Comparison of ENCODE assay signal across 19 cellular contexts in the genomic region with DNA sequence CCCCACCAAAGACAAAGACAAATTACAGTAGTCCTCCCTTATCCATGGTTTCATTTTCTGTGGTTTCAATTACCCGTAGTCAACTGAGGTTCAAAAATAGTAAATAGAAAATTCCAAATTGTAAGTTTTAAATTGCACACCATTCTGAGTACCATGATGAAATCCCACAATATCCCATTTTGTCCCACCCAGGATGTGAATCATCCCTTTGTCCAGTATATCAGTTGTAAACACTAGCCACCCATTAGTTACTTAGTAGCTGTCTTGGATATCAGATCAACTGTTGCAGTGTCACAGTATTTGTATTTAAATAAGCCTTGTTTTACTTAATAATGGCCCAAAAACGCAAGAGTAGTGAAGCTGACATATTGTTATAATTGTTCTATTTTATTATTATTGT.
DNase-seq lines count a peak whose midpoint lies in the region; FAIRE-seq and TF ChIP-seq lines count a peak whose summit lies in the region.
"Had no signal": no experiment of that assay in that cellular context is flagged by ENCODE, and none has a peak within 500 bp of the region (broad histone marks: within the 10 kb centered on the region; RNA-seq: fewer than 3 reads in every experiment).

No MANE protein-coding gene starts in this region.

- 78% methylated on average over 2 of the region's 2 CpGs for WGBS in mammary epithelial cell (ENCODE audit: low coverage, missing lambda C conversion rate)

- peak overlapping the region; percentile 8; the same call in 1 of the 2 replicates for H3K4me3 Mint-ChIP-seq in HFFc6
- H3K4me3 Mint-ChIP-seq: CD8-positive, alpha-beta T cell; H9 had no signal

- TF ChIP-seq CTCF in HFFc6 (IDR thresholded peaks at IDR 0.05) (no peak), mammary epithelial cell (conservative IDR thresholded peaks at IDR 0.05 in 1 of 2, IDR thresholded peaks at IDR 0.05 in 1 of 2; ENCODE audit: extremely low read depth in 1 of 2, insufficient read depth in 1 of 2, low read depth in 1 of 2, low read length in 2 of 2) (no peak)

- H3K4me1 ChIP-seq in mammary epithelial cell (ENCODE audit: insufficient read depth, low read length) (no peaks in the 10 kb centered on the region), skeletal muscle satellite cell (ENCODE audit: control insufficient read depth, insufficient read depth, low read length) (no peaks in the 10 kb centered on the region)

- peaks cover 12% of the 10 kb centered on the region; the same call in 1 of the 2 replicates for H3K4me1 Mint-ChIP-seq in HFFc6 (ENCODE audit: low read depth)
- H3K4me1 Mint-ChIP-seq: H9 had no signal

- H3K36me3 ChIP-seq in mammary epithelial cell (ENCODE audit: insufficient read depth, low read length) (no peaks in the 10 kb centered on the region), skeletal muscle satellite cell (ENCODE audit: insufficient read depth, low read length) (no peaks in the 10 kb centered on the region)
- H3K36me3 ChIP-seq: BE2C had no signal

- H3K4me3 ChIP-seq in mammary epithelial cell (replicated peaks in 1 of 3; ENCODE audit: insufficient read depth in 1 of 3, low read depth in 2 of 3, low read length in 3 of 3) (no peak overlapping the region), skeletal muscle satellite cell (ENCODE audit: low read length) (no peak overlapping the region)

- intact Hi-C loops in mammary epithelial cell (cut with micrococcal nuclease), result no loop called here

- H3K27me3 ChIP-seq in mammary epithelial cell (ENCODE audit: insufficient read depth, low read length), result no peaks in the 10 kb centered on the region
- H3K27me3 ChIP-seq in skeletal muscle satellite cell (ENCODE audit: control insufficient read depth, insufficient read depth, low read length), result no peaks in the 10 kb centered on the region
- H3K27me3 ChIP-seq: BE2C had no signal

- H2AFZ ChIP-seq in mammary epithelial cell (ENCODE audit: low read depth, low read length), result no peak overlapping the region

- in situ Hi-C loops in mammary epithelial cell (cut with MboI; ENCODE audit: low sequenced_read_pairs in 2 of 2), result no loop called here

- H3K36me3 Mint-ChIP-seq in HFFc6 (ENCODE audit: low read depth), result no peaks in the 10 kb centered on the region
- H3K36me3 Mint-ChIP-seq: CD8-positive, alpha-beta T cell had no signal

- no peaks in the 10 kb centered on the region for H3K27me3 Mint-ChIP-seq in HFFc6 (ENCODE audit: insufficient read depth)

- DNase-seq in HFFc6 (no peak), RCC 7860 (ENCODE audit: low spot score) (peak; percentile 18), mammary epithelial cell (peak; percentile 10), urothelium cell line (ENCODE audit: low spot score) (no peak), NCI-H748 treated with DMSO at 0.1 percent for 48 hours (lab: John Stamatoyannopoulos, UW) (no peak), 8988T (no peak)
- DNase-seq: BE2C; CD8-positive, alpha-beta T cell; H9; KBM-7; NCI-H1048; NCI-H1436 treated with DMSO at 0.1 percent for 48 hours; NCI-H2081; NCI-H510A; NCI-H82; SHP77; SK-N-SH; T-helper 2 cell had no signal

- H3K9me3 ChIP-seq in mammary epithelial cell (replicated peaks; ENCODE audit: insufficient read depth, low read length) (no peaks in the 10 kb centered on the region), skeletal muscle satellite cell (replicated peaks; ENCODE audit: low read length) (no peaks in the 10 kb centered on the region)
- H3K9me3 ChIP-seq: BE2C, SK-N-SH had no signal

- CTCF ChIA-PET in mammary epithelial cell (lab: Charles Lee; ENCODE audit: low non-redundant PET), result no interaction called here

- FAIRE-seq in RCC 7860 (lab: Jason Lieb, UNC) (no peak), urothelium cell line (lab: Jason Lieb, UNC) (no peak)

- H4K20me1 ChIP-seq in mammary epithelial cell (ENCODE audit: insufficient read depth, low read length), result no peaks in the 10 kb centered on the region

- H3K27ac ChIP-seq in mammary epithelial cell (ENCODE audit: insufficient read depth, low read depth, low read length), result no peak overlapping the region

- BruUV-seq in mammary epithelial cell (replicated peaks; lab: Mats Ljungman, UMichigan), result no TSS peak

- H3K9ac ChIP-seq in mammary epithelial cell (ENCODE audit: insufficient read depth, low read length) (no peak overlapping the region), skeletal muscle satellite cell (ENCODE audit: low read depth, low read length) (no peak overlapping the region)
- H3K9ac ChIP-seq: SK-N-SH had no signal

- peaks cover 4% of the 10 kb centered on the region; the same call in 1 of the 2 replicates for H3K9me3 Mint-ChIP-seq in HFFc6
- H3K9me3 Mint-ChIP-seq: CD8-positive, alpha-beta T cell had no signal

- H3K79me2 ChIP-seq in mammary epithelial cell (ENCODE audit: insufficient read depth, low read length), result no peaks in the 10 kb centered on the region

- H3K4me2 ChIP-seq in mammary epithelial cell (ENCODE audit: insufficient read depth, low read depth, low read length), result no peak overlapping the region
- peak overlapping the region; percentile 11 for H3K4me2 ChIP-seq in skeletal muscle satellite cell (ENCODE audit: low read length)
- H3K4me2 ChIP-seq: SK-N-SH had no signal

- H3K27ac Mint-ChIP-seq in HFFc6, result no peak overlapping the region; the same call in 1 of the 2 replicates
- H3K27ac Mint-ChIP-seq: CD8-positive, alpha-beta T cell; H9 had no signal

- dilution Hi-C loops in mammary epithelial cell (cut with HindIII; ENCODE audit: low sequenced_read_pairs), result no loop called here

Comparison
In these comparisons a context has a peak if more than half of its experiments do, and no peak if none do; other contexts are left out.
1. DNase-seq: peak in RCC 7860 (single experiment) and mammary epithelial cell (single experiment); none in HFFc6 (single experiment), urothelium cell line (single experiment), NCI-H748 treated with DMSO at 0.1 percent for 48 hours (single experiment) and 8988T (single experiment).